In genomic region chr7:27031289-27032172, GRCh38 we compare ENCODE assay signal across 8 cellular contexts.
A peak's percentile ranks its signal among the peaks of the same experiment; 100 is the strongest.
DNase-seq lines count a peak whose midpoint lies in the region; ATAC-seq and TF ChIP-seq lines count a peak whose summit lies in the region.

No MANE protein-coding gene starts in this region.

- CTCF ChIA-PET in AG04450 (lab: Charles Lee): interaction anchor here (0.6 kb wide), 1 partner anchor 350 kb away, joined by 3 read pairs; no protein-coding TSS in a partner anchor

- peak; percentile 86 for ATAC-seq in GM18867 (IDR thresholded peaks at IDR 0.05; ENCODE audit: unreplicated experiment)
- peak; percentile 50 for ATAC-seq in HG03575 (IDR thresholded peaks at IDR 0.05; ENCODE audit: extremely low read depth, insufficient number of reproducible peaks, low FRiP score, unreplicated experiment)
- peak; percentile 54 to 69 for ATAC-seq in naive thymus-derived CD8-positive, alpha-beta T cell
- no peak for ATAC-seq in GM19324 (IDR thresholded peaks at IDR 0.05; ENCODE audit: low FRiP score, unreplicated experiment)

- peaks cover 11 to 25% (median 20%) of the 10 kb centered on the region in 4 donors for H3K4me1 Mint-ChIP-seq in naive thymus-derived CD8-positive, alpha-beta T cell

- no peak overlapping the region for H3K27ac ChIP-seq in AG04450 (ENCODE audit: low read depth, low read length)
- H3K27ac ChIP-seq in ascending aorta: peak overlapping the region; percentile 67 to 72

- H3K36me3 Mint-ChIP-seq in naive thymus-derived CD8-positive, alpha-beta T cell: peaks cover 0 to 6% (median 0%) of the 10 kb centered on the region in 3 donors

- DNase-seq in AG04450 (ENCODE audit: low read depth, low spot score): peak; percentile 27
- DNase-seq in ascending aorta (ENCODE audit: low spot score in 2 of 2): no peak
- peak in 3 of 10 donors; percentile 9 to 33 (median 22) for DNase-seq in naive thymus-derived CD8-positive, alpha-beta T cell
- DNase-seq in mesenteric fat pad (ENCODE audit: low spot score): no peak
- DNase-seq in DMS153 treated with DMSO at 0.1 percent for 48 hours (lab: John Stamatoyannopoulos, UW; ENCODE audit: unreplicated experiment): no peak

- peak overlapping the region; percentile 1 to 78 (median 53) for H3K4me3 Mint-ChIP-seq in naive thymus-derived CD8-positive, alpha-beta T cell

- no peaks in the 10 kb centered on the region for H3K36me3 ChIP-seq in ascending aorta

- H3K27ac Mint-ChIP-seq in naive thymus-derived CD8-positive, alpha-beta T cell: peak overlapping the region; percentile 63 to 92 (median 81)

- H3K27me3 ChIP-seq in AG04450 (ENCODE audit: control insufficient read depth, insufficient read depth, low read length) (no peaks in the 10 kb centered on the region), ascending aorta (no peaks in the 10 kb centered on the region)

- TF ChIP-seq CTCF in AG04450 (IDR thresholded peaks at IDR 0.05; ENCODE audit: low read depth, low read length): no peak
- TF ChIP-seq CTCF in ascending aorta (IDR thresholded peaks at IDR 0.05): no peak

- no peaks in the 10 kb centered on the region for H3K9me3 Mint-ChIP-seq in naive thymus-derived CD8-positive, alpha-beta T cell

- H3K4me3 ChIP-seq in AG04450 (ENCODE audit: low read depth, low read length): no peak overlapping the region
- no peak overlapping the region for H3K4me3 ChIP-seq in ascending aorta

- POLR2A ChIA-PET in AG04450 (lab: Yijun Ruan, JAX): interaction anchor here (0.5 to 0.7 kb wide), 2 partner anchors 38 to 84 kb away, joined by 3 to 9 read pairs; no protein-coding TSS in a partner anchor
- POLR2A ChIA-PET in naive thymus-derived CD8-positive, alpha-beta T cell (lab: Charles Lee): interaction anchor here (0.5 to 0.7 kb wide), 2 partner anchors 121 to 814 kb away, joined by 3 read pairs; partner anchors contain the start of gene HOXA3

- H3K4me1 ChIP-seq in ascending aorta: peaks cover 0 to 8% of the 10 kb centered on the region in 2 donors

- intact Hi-C loops in ascending aorta (cut with DNase I): loop anchor here (5.0 kb wide), 3 partner anchors 66 to 164 kb away; partner anchors contain the start of genes HOXA1 and HOXA4

- no peaks in the 10 kb centered on the region for H3K27me3 Mint-ChIP-seq in naive thymus-derived CD8-positive, alpha-beta T cell

- no peaks in the 10 kb centered on the region for H3K9me3 ChIP-seq in AG04450 (ENCODE audit: control insufficient read depth, insufficient read depth, low read length)
- H3K9me3 ChIP-seq in ascending aorta: no peaks in the 10 kb centered on the region
